18 cellular contexts compared by ENCODE assay signal in genomic region chr20:418858-419365, GRCh38. TPM values are rescaled to one million over a fixed set of nuclear protein-coding genes. Genes with fewer than 3 reads are reported as not detected.
A peak's percentile ranks its signal among the peaks of the same experiment; 100 is the strongest.
DNase-seq lines count a peak whose midpoint lies in the region; ATAC-seq, FAIRE-seq and TF ChIP-seq lines count a peak whose summit lies in the region.
"Had no signal": no experiment of that assay in that cellular context is flagged by ENCODE, and none has a peak within 500 bp of the region (broad histone marks: within the 10 kb centered on the region; RNA-seq: fewer than 3 reads in every experiment).

No MANE protein-coding gene starts in this region.

- H3K4me3 ChIP-seq in OCI-LY1 (ENCODE audit: low read depth, low read length, poor library complexity, severe bottlenecking): peak overlapping the region; percentile 45
- H3K4me3 ChIP-seq in keratinocyte (ENCODE audit: control insufficient read depth in 2 of 3, extremely low read depth in 1 of 3, insufficient read depth in 2 of 3, low read depth in 1 of 3, low read length in 3 of 3): no peak overlapping the region
- H3K4me3 ChIP-seq in upper lobe of right lung: no peak overlapping the region
- no peak overlapping the region for H3K4me3 ChIP-seq in thyroid gland (replicated peaks in 1 of 3)
- H3K4me3 ChIP-seq: K562, SJCRH30 had no signal

- H3F3A ChIP-seq in OCI-LY1 (ENCODE audit: insufficient read depth, low read length): no peaks in the 10 kb centered on the region

- H3K9me3 ChIP-seq in OCI-LY1 (ENCODE audit: low read length) (no peaks in the 10 kb centered on the region), keratinocyte (ENCODE audit: control insufficient read depth, low read depth, low read length) (no peaks in the 10 kb centered on the region), upper lobe of right lung (no peaks in the 10 kb centered on the region), thyroid gland (no peaks in the 10 kb centered on the region)
- H3K9me3 ChIP-seq: Caco-2, SJCRH30 had no signal

- H3K36me3 ChIP-seq in OCI-LY1 (ENCODE audit: insufficient read depth, low read length): peaks cover 42% of the 10 kb centered on the region
- peaks cover 38 to 42% of the 10 kb centered on the region in 2 experiments for H3K36me3 ChIP-seq in keratinocyte (ENCODE audit: control insufficient read depth in 2 of 2, extremely low read depth in 1 of 2, insufficient read depth in 2 of 2, low read length in 2 of 2)
- peaks cover 54% of the 10 kb centered on the region for H3K36me3 ChIP-seq in upper lobe of right lung
- peaks cover 31 to 45% of the 10 kb centered on the region in 2 donors for H3K36me3 ChIP-seq in thyroid gland

- TF ChIP-seq POLR2A in thyroid gland (IDR thresholded peaks at IDR 0.05): no peak

- no peak for TF ChIP-seq CTCF in OCI-LY1 (IDR thresholded peaks at IDR 0.05; ENCODE audit: low read length)
- TF ChIP-seq CTCF in keratinocyte (optimal IDR thresholded peaks at IDR 0.05 in 1 of 3, IDR thresholded peaks at IDR 0.05 in 1 of 3, conservative IDR thresholded peaks at IDR 0.05 in 1 of 3; ENCODE audit: extremely low read depth in 1 of 3, insufficient read depth in 2 of 3, low read length in 3 of 3): no peak
- no peak for TF ChIP-seq CTCF in upper lobe of right lung (IDR thresholded peaks at IDR 0.05)
- no peak for TF ChIP-seq CTCF in thyroid gland (IDR thresholded peaks at IDR 0.05)

- no peaks in the 10 kb centered on the region for H3K9me2 ChIP-seq in OCI-LY1 (ENCODE audit: low read depth, low read length)

- H2AFZ ChIP-seq in OCI-LY1 (ENCODE audit: low read length): no peak overlapping the region
- H2AFZ ChIP-seq in keratinocyte (ENCODE audit: control insufficient read depth, low read length): no peak overlapping the region

- no peak for DNase-seq in activated T-cell treated with anti-CD3 and anti-CD28 coated beads, Interleukin-2, amount 50 U/mL, for 72 hours
- DNase-seq in activated T-cell treated with anti-CD3 and anti-CD28 coated beads for 4 hours (no peak), keratinocyte (ENCODE audit: low read depth, low spot score) (no peak), upper lobe of right lung (no peak), thyroid gland (no peak), NCI-H226 (no peak), SKM-1 treated with dmso at 0.1 percent for 144 hours (lab: John Stamatoyannopoulos, UW; ENCODE audit: unreplicated experiment) (no peak)
- DNase-seq: C1 segment of cervical spinal cord, Caco-2, EL, H9, NCI-H2171, NCI-H446 treated with DMSO at 0.1 percent for 48 hours, PC-3, SJCRH30 had no signal

- peaks cover 22% of the 10 kb centered on the region for H3K4me1 Mint-ChIP-seq in activated T-cell treated with anti-CD3 and anti-CD28 coated beads, Interleukin-2, amount 50 U/mL, for 72 hours (ENCODE audit: low read depth)
- H3K4me1 Mint-ChIP-seq: H9 had no signal

- dilution Hi-C loops in keratinocyte (cut with MboI; ENCODE audit: extremely low pct_ligation_motif_present, low sequenced_read_pairs): no loop called here

- H3K4me2 ChIP-seq in OCI-LY1 (ENCODE audit: low read length): peak overlapping the region; percentile 61; the same call in 1 of the 2 replicates
- H3K4me2 ChIP-seq in keratinocyte (ENCODE audit: control insufficient read depth, extremely low read depth, insufficient read depth, low read depth, low read length): no peak overlapping the region

- no peak overlapping the region for H3K4me3 Mint-ChIP-seq in activated T-cell treated with anti-CD3 and anti-CD28 coated beads, Interleukin-2, amount 50 U/mL, for 72 hours

- peaks cover 9 to 37% of the 10 kb centered on the region in 2 donors for H3K36me3 Mint-ChIP-seq in activated T-cell treated with anti-CD3 and anti-CD28 coated beads, Interleukin-2, amount 50 U/mL, for 72 hours (ENCODE audit: insufficient read depth in 2 of 2)

- H4K20me1 ChIP-seq in OCI-LY1 (ENCODE audit: insufficient read depth, low read length): no peaks in the 10 kb centered on the region
- peaks cover 10% of the 10 kb centered on the region for H4K20me1 ChIP-seq in keratinocyte (ENCODE audit: control insufficient read depth, extremely low read depth, insufficient read depth, low read length)

- no peak for FAIRE-seq in keratinocyte (lab: Jason Lieb, UNC)
- FAIRE-seq: A204.1, K562 had no signal

- H3K9me3 Mint-ChIP-seq in activated T-cell treated with anti-CD3 and anti-CD28 coated beads, Interleukin-2, amount 50 U/mL, for 72 hours: no peaks in the 10 kb centered on the region

- no peaks in the 10 kb centered on the region for H3K27me3 Mint-ChIP-seq in activated T-cell treated with anti-CD3 and anti-CD28 coated beads, Interleukin-2, amount 50 U/mL, for 72 hours (ENCODE audit: low read depth)

- H3K27ac Mint-ChIP-seq in activated T-cell treated with anti-CD3 and anti-CD28 coated beads, Interleukin-2, amount 50 U/mL, for 72 hours: peak overlapping the region; percentile 70

- 89 to 90% methylated on average over 8 of the region's 8 CpGs for WGBS in thyroid gland, 2 donors

- H3K27ac ChIP-seq in OCI-LY1 (ENCODE audit: low read depth, low read length, poor library complexity, severe bottlenecking) (peak overlapping the region; percentile 92), keratinocyte (ENCODE audit: control insufficient read depth, insufficient read depth, low read length) (peak overlapping the region; percentile 20), upper lobe of right lung (no peak overlapping the region), thyroid gland (no peak overlapping the region)
- H3K27ac ChIP-seq: SJCRH30 had no signal

- H3K27me3 ChIP-seq in OCI-LY1 (ENCODE audit: insufficient read depth, low read length) (no peaks in the 10 kb centered on the region), keratinocyte (ENCODE audit: control insufficient read depth, extremely low read depth, insufficient read depth, low read length) (no peaks in the 10 kb centered on the region), upper lobe of right lung (no peaks in the 10 kb centered on the region), thyroid gland (no peaks in the 10 kb centered on the region)
- H3K27me3 ChIP-seq: SJCRH30 had no signal

- H3K4me1 ChIP-seq in OCI-LY1 (ENCODE audit: insufficient read depth, low read length, severe bottlenecking) (peaks cover 23% of the 10 kb centered on the region), keratinocyte (ENCODE audit: control insufficient read depth, extremely low read depth, insufficient read depth, low read length) (no peaks in the 10 kb centered on the region), upper lobe of right lung (peaks cover 4% of the 10 kb centered on the region), thyroid gland (no peaks in the 10 kb centered on the region)
- H3K4me1 ChIP-seq: Caco-2 had no signal

- intact Hi-C loops in upper lobe of right lung (cut with DNase I) (no loop called here), thyroid gland (cut with DNase I) (no loop called here)

- no peak for ATAC-seq in activated T-cell treated with anti-CD3 and anti-CD28 coated beads, Interleukin-2, amount 50 U/mL, for 72 hours (replicated peaks in 1 of 2)
- peak; percentile 4 for ATAC-seq in upper lobe of right lung
- ATAC-seq: K562, PC-3 had no signal

- 0 out of 2 replicates have a peak, but pooled peaks cover 8% of the 10 kb centered on the region for H3K79me2 ChIP-seq in OCI-LY1 (ENCODE audit: insufficient read depth, low read length)
- H3K79me2 ChIP-seq in keratinocyte (ENCODE audit: control insufficient read depth, insufficient read depth, low read length): peaks cover 6% of the 10 kb centered on the region

- H3K9ac ChIP-seq in OCI-LY1 (ENCODE audit: low read length) (peak overlapping the region; percentile 58; the same call in 1 of the 2 replicates), keratinocyte (ENCODE audit: control insufficient read depth, extremely low read depth, insufficient read depth, low read length) (no peak overlapping the region)

- no peaks in the 10 kb centered on the region for H3K9me1 ChIP-seq in keratinocyte (ENCODE audit: control insufficient read depth, extremely low read depth, insufficient read depth, low read length)

RNA-seq across cellular contexts. Expression of gene RBCK1, which starts 10.8 kb away (rescaled TPM):
- total RNA-seq in activated T-cell treated with anti-CD3 and anti-CD28 coated beads, Interleukin-2, amount 50 U/mL, for 72 hours: 100 to 1,000 TPM; 176 to 198 TPM
- polyA plus RNA-seq in keratinocyte: 83.3 to 136 TPM (median 129 TPM) in 3 replicates
- 104 TPM for polyA plus RNA-seq in keratinocyte (2011; ENCODE audit: low read depth)
- 94.2 and 135 TPM in 2 replicates for polyA plus RNA-seq in keratinocyte (2011; cell fraction: cytosol; rRNA removed)
- polyA plus RNA-seq in keratinocyte (2011; cell fraction: nucleus; rRNA removed): 162 and 239 TPM in 2 replicates
- polyA plus RNA-seq in keratinocyte (2012; ENCODE audit: low replicate concordance): 131 and 169 TPM in 2 replicates
- polyA minus RNA-seq in keratinocyte: 70.6 to 145 TPM (median 76.0 TPM) in 3 replicates
- 137 TPM for polyA minus RNA-seq in keratinocyte (2011; cell fraction: cytosol; rRNA and poly(A)+ RNA removed)
- 72.8 and 74.5 TPM in 2 replicates for polyA minus RNA-seq in keratinocyte (2011; cell fraction: nucleus; rRNA and poly(A)+ RNA removed)
- total RNA-seq in upper lobe of right lung (101 TPM), thyroid gland (10 to 100 TPM; 49.2 to 90.2 (median 71.0) TPM)

RNA-seq across cellular contexts. Expression of gene TRIB3, which starts 38.4 kb away (rescaled TPM):
- 100 to 1,000 TPM; 165 to 281 TPM for total RNA-seq in activated T-cell treated with anti-CD3 and anti-CD28 coated beads, Interleukin-2, amount 50 U/mL, for 72 hours
- 52.6 to 68.4 TPM (median 57.6 TPM) in 3 replicates for polyA plus RNA-seq in keratinocyte
- polyA plus RNA-seq in keratinocyte (2011; ENCODE audit: low read depth): 13.0 TPM
- polyA plus RNA-seq in keratinocyte (2011; cell fraction: cytosol; rRNA removed): 55.6 and 70.2 TPM in 2 replicates
- 36.6 and 44.0 TPM in 2 replicates for polyA plus RNA-seq in keratinocyte (2011; cell fraction: nucleus; rRNA removed)
- 56.1 and 108 TPM in 2 replicates for polyA plus RNA-seq in keratinocyte (2012; ENCODE audit: low replicate concordance)
- polyA minus RNA-seq in keratinocyte: 52.9 to 56.4 TPM (median 53.6 TPM) in 3 replicates
- polyA minus RNA-seq in keratinocyte (2011; cell fraction: cytosol; rRNA and poly(A)+ RNA removed): 103 TPM
- polyA minus RNA-seq in keratinocyte (2011; cell fraction: nucleus; rRNA and poly(A)+ RNA removed): 29.4 and 35.6 TPM in 2 replicates
- total RNA-seq in upper lobe of right lung (16.8 TPM), thyroid gland (10 to 100 TPM in 2 of 4 donors, 1 to 10 TPM in 2; 6.1 to 16.5 (median 8.1) TPM)

RNA-seq across cellular contexts. Expression of gene TBC1D20, which starts 43.4 kb away (rescaled TPM):
- total RNA-seq in activated T-cell treated with anti-CD3 and anti-CD28 coated beads, Interleukin-2, amount 50 U/mL, for 72 hours: 10 to 100 TPM; 26.7 to 28.2 TPM
- polyA plus RNA-seq in keratinocyte: 24.5 to 31.1 TPM (median 29.0 TPM) in 3 replicates
- polyA plus RNA-seq in keratinocyte (2011; ENCODE audit: low read depth): 23.3 TPM
- 28.1 and 29.3 TPM in 2 replicates for polyA plus RNA-seq in keratinocyte (2011; cell fraction: cytosol; rRNA removed)
- 31.3 and 33.9 TPM in 2 replicates for polyA plus RNA-seq in keratinocyte (2011; cell fraction: nucleus; rRNA removed)
- polyA plus RNA-seq in keratinocyte (2012; ENCODE audit: low replicate concordance): 21.9 and 25.3 TPM in 2 replicates
- 41.6 to 73.9 TPM (median 44.0 TPM) in 3 replicates for polyA minus RNA-seq in keratinocyte
- 25.3 TPM for polyA minus RNA-seq in keratinocyte (2011; cell fraction: cytosol; rRNA and poly(A)+ RNA removed)
- 16.9 and 19.1 TPM in 2 replicates for polyA minus RNA-seq in keratinocyte (2011; cell fraction: nucleus; rRNA and poly(A)+ RNA removed)
- total RNA-seq in upper lobe of right lung (38.4 TPM), thyroid gland (10 to 100 TPM; 34.1 to 40.5 (median 35.6) TPM)

Comparison
In these comparisons a context has a peak if more than half of its experiments do, and no peak if none do; other contexts are left out.
1. H3K27ac ChIP-seq: peak in OCI-LY1 (single experiment) and keratinocyte (single experiment); none in upper lobe of right lung (single experiment) and thyroid gland (0 of 3).